27 cellular contexts compared by ENCODE assay signal in genomic region chr9:11722957-11723356, GRCh38.
"Had no signal": no experiment of that assay in that cellular context is flagged by ENCODE, and none has a peak within 500 bp of the region (broad histone marks: within the 10 kb centered on the region; RNA-seq: fewer than 3 reads in every experiment).

No MANE protein-coding gene starts in this region.

- H3K4me3 ChIP-seq: neural progenitor cell, ovary, psoas muscle, right lobe of liver, sigmoid colon, stomach, thoracic aorta, thyroid gland, tibial nerve, upper lobe of left lung, vagina had no signal

- H3K27ac Mint-ChIP-seq: nephron; neural progenitor cell; progenitor cell of endocrine pancreas; stimulated activated effector memory CD8-positive, alpha-beta T cell treated with anti-CD3 and anti-CD28 coated beads, Interleukin-12 subunit alpha, Interleukin-12 subunit beta, amount 100 ng/mL, for 72 hours; stimulated activated naive B cell treated with anti-CD40 and anti-IgM and Interleukin-4, amounts not matched to agents 10 μg/mL and 1 μg/mL and 100 μg/mL, for 72 hours; stimulated activated naive CD8-positive, alpha-beta T cell treated with anti-CD3 and anti-CD28 coated beads, Interleukin-15, Interleukin-2, amounts not matched to agents 100 ng/mL and 50 ng/mL, for 24 hours had no signal

- H3K4me3 Mint-ChIP-seq: nephron; neural progenitor cell; stimulated activated effector memory CD8-positive, alpha-beta T cell treated with anti-CD3 and anti-CD28 coated beads, Interleukin-12 subunit alpha, Interleukin-12 subunit beta, amount 100 ng/mL, for 72 hours; stimulated activated naive B cell treated with anti-CD40 and anti-IgM and Interleukin-4, amounts not matched to agents 10 μg/mL and 1 μg/mL and 100 μg/mL, for 72 hours; stimulated activated naive CD8-positive, alpha-beta T cell treated with anti-CD3 and anti-CD28 coated beads, Interleukin-15, Interleukin-2, amounts not matched to agents 100 ng/mL and 50 ng/mL, for 24 hours had no signal

- DNase-seq: occipital lobe; ovary; posterior cingulate gyrus; psoas muscle; right cardiac atrium; right lobe of liver; sigmoid colon; small intestine; stimulated activated CD4-positive, alpha-beta T cell treated with anti-CD3 and anti-CD28 coated beads, Interleukin-15, amount 100 ng/mL, for 24 hours; stimulated activated CD4-positive, alpha-beta T cell treated with anti-CD3 and anti-CD28 coated beads, Interleukin-2, amount 100 ng/mL, for 24 hours; stimulated activated CD4-positive, alpha-beta T cell treated with anti-CD3 and anti-CD28 coated beads, Interleukin-2, amount 100 ng/mL, for 48 hours; stimulated activated CD4-positive, alpha-beta T cell treated with anti-CD3 and anti-CD28 coated beads, Interleukin-4, amount 100 ng/mL, for 24 hours; stimulated activated naive B cell treated with anti-CD40 and anti-IgM and Interleukin-4, amounts not matched to agents 10 μg/mL and 1 μg/mL and 100 μg/mL, for 72 hours; stimulated activated naive CD4-positive, alpha-beta T cell treated with Interleukin-2 at 50 U/mL for 16 hours; stomach; thyroid gland; trophoblast cell; upper lobe of left lung had no signal

- H3K4me1 Mint-ChIP-seq: neural progenitor cell; stimulated activated effector memory CD8-positive, alpha-beta T cell treated with anti-CD3 and anti-CD28 coated beads, Interleukin-12 subunit alpha, Interleukin-12 subunit beta, amount 100 ng/mL, for 72 hours; stimulated activated naive B cell treated with anti-CD40 and anti-IgM and Interleukin-4, amounts not matched to agents 10 μg/mL and 1 μg/mL and 100 μg/mL, for 72 hours had no signal

- H3K9me3 ChIP-seq: ovary, psoas muscle, right lobe of liver, sigmoid colon, stomach, thoracic aorta, thyroid gland, tibial nerve, upper lobe of left lung, vagina had no signal

- ATAC-seq: psoas muscle; right cardiac atrium; right lobe of liver; stimulated activated effector memory CD8-positive, alpha-beta T cell treated with anti-CD3 and anti-CD28 coated beads, Interleukin-12 subunit alpha, Interleukin-12 subunit beta, amount 100 ng/mL, for 72 hours; stimulated activated naive B cell treated with anti-CD40 and anti-IgM and Interleukin-4, amounts not matched to agents 10 μg/mL and 1 μg/mL and 100 μg/mL, for 72 hours had no signal

- H3K27me3 ChIP-seq: neural progenitor cell, ovary, right lobe of liver, sigmoid colon, stomach, thyroid gland, tibial nerve, upper lobe of left lung, vagina had no signal

- H3K4me1 ChIP-seq: neural progenitor cell, parathyroid adenoma, psoas muscle, right lobe of liver, sigmoid colon, stomach, thyroid gland, tibial nerve, upper lobe of left lung, vagina had no signal

- H2AFZ ChIP-seq: neural progenitor cell, parathyroid adenoma had no signal

- H3K27ac ChIP-seq: neural progenitor cell, ovary, parathyroid adenoma, psoas muscle, right lobe of liver, sigmoid colon, stomach, thoracic aorta, thyroid gland, tibial nerve, upper lobe of left lung, vagina had no signal

- H3K9ac ChIP-seq: neural progenitor cell, parathyroid adenoma had no signal

- H3K4me2 ChIP-seq: neural progenitor cell had no signal

- H3K36me3 ChIP-seq: neural progenitor cell, ovary, right lobe of liver, sigmoid colon, stomach, thoracic aorta, thyroid gland, tibial nerve, upper lobe of left lung, vagina had no signal

- H3K27me3 Mint-ChIP-seq: progenitor cell of endocrine pancreas; stimulated activated naive B cell treated with anti-CD40 and anti-IgM and Interleukin-4, amounts not matched to agents 10 μg/mL and 1 μg/mL and 100 μg/mL, for 72 hours; stimulated activated naive CD8-positive, alpha-beta T cell treated with anti-CD3 and anti-CD28 coated beads, Interleukin-15, Interleukin-2, amounts not matched to agents 100 ng/mL and 50 ng/mL, for 24 hours had no signal

- H3K36me3 Mint-ChIP-seq: neural progenitor cell; stimulated activated effector memory CD8-positive, alpha-beta T cell treated with anti-CD3 and anti-CD28 coated beads, Interleukin-12 subunit alpha, Interleukin-12 subunit beta, amount 100 ng/mL, for 72 hours; stimulated activated naive B cell treated with anti-CD40 and anti-IgM and Interleukin-4, amounts not matched to agents 10 μg/mL and 1 μg/mL and 100 μg/mL, for 72 hours had no signal

- H3K79me2 ChIP-seq: parathyroid adenoma had no signal

- H3K9me3 Mint-ChIP-seq: neural progenitor cell had no signal
